Comparison of ENCODE assay signal across 30 cellular contexts in genomic region chr2:112867701-112868631, GRCh38. TPM values are rescaled to one million over a fixed set of nuclear protein-coding genes. Genes with fewer than 3 reads are reported as not detected.
DNase-seq lines count a peak whose midpoint lies in the region; ATAC-seq and TF ChIP-seq lines count a peak whose summit lies in the region.
"Had no signal": no experiment of that assay in that cellular context is flagged by ENCODE, and none has a peak within 500 bp of the region (broad histone marks: within the 10 kb centered on the region; RNA-seq: fewer than 3 reads in every experiment).

No MANE protein-coding gene starts in this region.

- ATAC-seq in natural killer cell treated with Interleukin-12 subunit alpha and Interleukin-12 subunit beta and Interleukin-15 and Interleukin-18, amount 100 ng/mL, for 72 hours, result no peak
- no peak for ATAC-seq in natural killer cell
- peak; percentile 45 for ATAC-seq in mucosa of descending colon
- ATAC-seq: gastrocnemius medialis, right lobe of liver had no signal

- peak overlapping the region; percentile 3 to 7 for H3K27ac Mint-ChIP-seq in natural killer cell treated with Interleukin-12 subunit alpha and Interleukin-12 subunit beta and Interleukin-15 and Interleukin-18, amount 100 ng/mL, for 72 hours
- H3K27ac Mint-ChIP-seq in natural killer cell (no peak overlapping the region), endodermal cell (no peak overlapping the region)
- H3K27ac Mint-ChIP-seq: activated T-helper 1 cell treated with anti-CD3 and anti-CD28 coated beads, Interleukin-12 subunit alpha, Interleukin-12 subunit beta, Interleukin-2, Interleukin-4 antibody, amounts not matched to agents 30 ng/mL and 10 ng/mL and 1 ng/mL, durations not matched to agents 14 hours and 24 hours and 36 hours; CD4-positive, alpha-beta T cell; T-helper 1 cell treated with Interleukin-12 subunit alpha and Interleukin-12 subunit beta and Interleukin-4 antibody, amounts not matched to agents 30 μg/mL and 1 μg/mL, for 36 hours had no signal

- TF ChIP-seq CTCF in natural killer cell (IDR thresholded peaks at IDR 0.05) (no peak), endodermal cell (conservative IDR thresholded peaks at IDR 0.05) (no peak), mucosa of descending colon (IDR thresholded peaks at IDR 0.05) (no peak)

- H3K4me3 ChIP-seq in endodermal cell (ENCODE audit: low read length), result peak overlapping the region; percentile 32
- no peak overlapping the region for H3K4me3 ChIP-seq in mucosa of descending colon
- no peak overlapping the region for H3K4me3 ChIP-seq in H7 (ENCODE audit: insufficient read depth, low read depth, low read length)
- H3K4me3 ChIP-seq: gastrocnemius medialis, hepatocyte, left lung, right lobe of liver, SJSA1 had no signal

- peaks cover 0 to 20% of the 10 kb centered on the region in 2 donors for H3K27me3 Mint-ChIP-seq in natural killer cell treated with Interleukin-12 subunit alpha and Interleukin-12 subunit beta and Interleukin-15 and Interleukin-18, amount 100 ng/mL, for 72 hours
- H3K27me3 Mint-ChIP-seq in natural killer cell (ENCODE audit: low read depth in 2 of 2) (peaks cover 7 to 14% of the 10 kb centered on the region in 2 donors), endodermal cell (ENCODE audit: insufficient read depth) (no peaks in the 10 kb centered on the region)

- peaks cover 6 to 13% of the 10 kb centered on the region in 2 donors for H3K4me1 Mint-ChIP-seq in natural killer cell treated with Interleukin-12 subunit alpha and Interleukin-12 subunit beta and Interleukin-15 and Interleukin-18, amount 100 ng/mL, for 72 hours (ENCODE audit: low read depth in 2 of 2)
- H3K4me1 Mint-ChIP-seq in natural killer cell (peaks cover 17 to 19% of the 10 kb centered on the region in 2 donors), endodermal cell (peaks cover 18% of the 10 kb centered on the region)

- no peaks in the 10 kb centered on the region for H3K4me1 ChIP-seq in endodermal cell (ENCODE audit: control insufficient read depth, insufficient read depth, low read length)
- peaks cover 28% of the 10 kb centered on the region for H3K4me1 ChIP-seq in mucosa of descending colon (ENCODE audit: low read depth)

- H3K4me3 Mint-ChIP-seq in natural killer cell treated with Interleukin-12 subunit alpha and Interleukin-12 subunit beta and Interleukin-15 and Interleukin-18, amount 100 ng/mL, for 72 hours, result no peak overlapping the region
- H3K4me3 Mint-ChIP-seq in natural killer cell, result no peak overlapping the region
- no peak overlapping the region for H3K4me3 Mint-ChIP-seq in endodermal cell
- H3K4me3 Mint-ChIP-seq: activated T-helper 1 cell treated with anti-CD3 and anti-CD28 coated beads, Interleukin-12 subunit alpha, Interleukin-12 subunit beta, Interleukin-2, Interleukin-4 antibody, amounts not matched to agents 30 ng/mL and 10 ng/mL and 1 ng/mL, durations not matched to agents 14 hours and 24 hours and 36 hours; CD4-positive, alpha-beta T cell; T-helper 1 cell treated with Interleukin-12 subunit alpha and Interleukin-12 subunit beta and Interleukin-4 antibody, amounts not matched to agents 30 μg/mL and 1 μg/mL, for 36 hours had no signal

- no peak for DNase-seq in natural killer cell treated with Interleukin-12 subunit alpha and Interleukin-12 subunit beta and Interleukin-15 and Interleukin-18, amount 100 ng/mL, for 72 hours (ENCODE audit: low spot score)
- DNase-seq in natural killer cell (no peak), endodermal cell (no peak), mucosa of descending colon (peak in 2 of 3 donors; percentile 45 to 58), middle frontal gyrus (ENCODE audit: extremely low spot score, low spot score) (no peak), NCI-H1930 (lab: John Stamatoyannopoulos, UW) (no peak), NOMO-1 treated with DMSO at 0.1 percent for 48 hours (lab: John Stamatoyannopoulos, UW; ENCODE audit: unreplicated experiment) (no peak), H7 (no peak)
- DNase-seq: activated CD4-positive, alpha-beta T cell treated with anti-CD3 and anti-CD28 coated beads for 48 hours; activated naive CD4-positive, alpha-beta T cell treated with anti-CD3 and anti-CD28 coated beads, Interleukin-2, amount 50 U/mL, for 16 hours; amygdala; CD4-positive, alpha-beta T cell; gastrocnemius medialis; GOT3; left lung; MV-4-11; NCI-H146; NCI-H524; posterior cingulate gyrus; stimulated activated naive CD4-positive, alpha-beta T cell treated with Interleukin-2 at 50 U/mL for 16 hours had no signal

- H3K9me3 ChIP-seq in endodermal cell (ENCODE audit: control insufficient read depth, low read length) (peaks cover 42% of the 10 kb centered on the region), mucosa of descending colon (no peaks in the 10 kb centered on the region)
- H3K9me3 ChIP-seq: gastrocnemius medialis, left lung, right lobe of liver, SJSA1 had no signal

- whole genome bisulfite sequencing in endodermal cell (ENCODE audit: insufficient coverage in 1 of 2, insufficient read length in 1 of 2), 2 experiments, result 88 to 89% methylated on average over 4 to 7 of the region's 7 CpGs

- H3K27me3 ChIP-seq in endodermal cell (ENCODE audit: control insufficient read depth, insufficient read depth, low read length, poor library complexity, severe bottlenecking) (no peaks in the 10 kb centered on the region), H7 (ENCODE audit: control insufficient read depth, insufficient read depth, low read length) (no peaks in the 10 kb centered on the region)
- H3K27me3 ChIP-seq: hepatocyte, left lung, right lobe of liver, SJSA1 had no signal

- intact Hi-C loops in natural killer cell (cut with micrococcal nuclease), result no loop called here
- intact Hi-C loops in mucosa of descending colon (cut with DNase I, micrococcal nuclease), result no loop called here

- H3K36me3 Mint-ChIP-seq in natural killer cell treated with Interleukin-12 subunit alpha and Interleukin-12 subunit beta and Interleukin-15 and Interleukin-18, amount 100 ng/mL, for 72 hours, result peaks cover 6% of the 10 kb centered on the region
- H3K36me3 Mint-ChIP-seq in natural killer cell, result no peaks in the 10 kb centered on the region
- peaks cover 7% of the 10 kb centered on the region for H3K36me3 Mint-ChIP-seq in endodermal cell (ENCODE audit: low read depth)

- peaks cover 3% of the 10 kb centered on the region for H3K9me3 Mint-ChIP-seq in natural killer cell treated with Interleukin-12 subunit alpha and Interleukin-12 subunit beta and Interleukin-15 and Interleukin-18, amount 100 ng/mL, for 72 hours
- H3K9me3 Mint-ChIP-seq in natural killer cell (no peaks in the 10 kb centered on the region), endodermal cell (peaks cover 51% of the 10 kb centered on the region)
- H3K9me3 Mint-ChIP-seq: CD4-positive, alpha-beta T cell had no signal

- H3K36me3 ChIP-seq in endodermal cell (ENCODE audit: control insufficient read depth, insufficient read depth, low read length) (no peaks in the 10 kb centered on the region), mucosa of descending colon (ENCODE audit: low read depth) (no peaks in the 10 kb centered on the region), H7 (replicated peaks; ENCODE audit: control insufficient read depth, insufficient read depth, low read length) (no peaks in the 10 kb centered on the region)
- H3K36me3 ChIP-seq: gastrocnemius medialis, left lung, right lobe of liver, SJSA1 had no signal

- H3K9ac ChIP-seq in endodermal cell (ENCODE audit: extremely low read depth, low read length, poor library complexity, severe bottlenecking), result no peak overlapping the region
- H3K9ac ChIP-seq: KMS-11 had no signal

- H3K27ac ChIP-seq in endodermal cell (ENCODE audit: low read depth, low read length), result no peak overlapping the region
- H3K27ac ChIP-seq: gastrocnemius medialis, hepatocyte, KMS-11, left lung, right lobe of liver, SJSA1 had no signal

RNA-seq across cellular contexts. Expression of gene IL1B, which starts 31.4 kb away (rescaled TPM):
- 10 to 100 TPM in 1 of 2 donors, 1 to 10 TPM in 1; 1.8 to 12.0 TPM for total RNA-seq in natural killer cell treated with Interleukin-12 subunit alpha and Interleukin-12 subunit beta and Interleukin-15 and Interleukin-18, amount 100 ng/mL, for 72 hours
- total RNA-seq in natural killer cell (100 to 1,000 TPM in 2 of 3 donors, 10 to 100 TPM in 1; 92.6 to 250 (median 110) TPM), endodermal cell (not detected), mucosa of descending colon (1 to 10 TPM; 2.1 to 6.4 (median 4.2) TPM)
- polyA plus RNA-seq in endodermal cell (2013, experiment 1 of 2), result not detected
- not detected for polyA plus RNA-seq in endodermal cell (2013, experiment 2 of 2)
- total RNA-seq in H7 (2014; rRNA removed; shearing (Covaris generic)), result not detected in 2 replicates
- total RNA-seq: A172, epithelial cell of proximal tubule, gastrocnemius medialis had no signal
- polyA plus RNA-seq: neural cell had no signal

RNA-seq across cellular contexts. Expression of gene IL37, which starts 43.0 kb away (rescaled TPM):
- not detected for total RNA-seq in natural killer cell treated with Interleukin-12 subunit alpha and Interleukin-12 subunit beta and Interleukin-15 and Interleukin-18, amount 100 ng/mL, for 72 hours
- not detected for total RNA-seq in natural killer cell
- total RNA-seq in endodermal cell, result not detected
- polyA plus RNA-seq in endodermal cell (2013, experiment 1 of 2), result not detected
- not detected for polyA plus RNA-seq in endodermal cell (2013, experiment 2 of 2)
- total RNA-seq in mucosa of descending colon, result under 1 TPM in 2 of 3 donors, not detected in 1; 0.67 to 0.82 TPM
- 0.62 and 1.00 TPM in 2 replicates for total RNA-seq in H7 (2014; rRNA removed; shearing (Covaris generic))
- total RNA-seq: A172; activated T-helper 1 cell treated with anti-CD3 and anti-CD28 coated beads, Interleukin-12 subunit alpha, Interleukin-12 subunit beta, Interleukin-2, Interleukin-4 antibody, amounts not matched to agents 30 ng/mL and 10 ng/mL and 1 ng/mL, durations not matched to agents 14 hours and 24 hours and 36 hours; cardiac septum; CD4-positive, alpha-beta T cell; epithelial cell of proximal tubule; gastrocnemius medialis; hepatocyte; right lobe of liver; SJSA1 had no signal
- polyA plus RNA-seq: hepatocyte, neural cell had no signal

Comparison
In these comparisons a context has a peak if more than half of its experiments do, and no peak if none do; other contexts are left out.
1. H3K27ac Mint-ChIP-seq: peak in natural killer cell treated with Interleukin-12 subunit alpha and Interleukin-12 subunit beta and Interleukin-15 and Interleukin-18, amount 100 ng/mL, for 72 hours (2 of 2); none in natural killer cell (0 of 2) and endodermal cell (single experiment).
2. RNA of gene IL1B, which starts 31.4 kb away (total RNA-seq): 92.6 to 250 TPM in natural killer cell; 1.8 to 12.0 TPM in natural killer cell treated with Interleukin-12 subunit alpha and Interleukin-12 subunit beta and Interleukin-15 and Interleukin-18, amount 100 ng/mL, for 72 hours, 2.1 to 6.4 TPM in mucosa of descending colon, not detected in endodermal cell and not detected in H7; every median in the first group is over 4 times any median in the second.
3. DNase-seq: peak in mucosa of descending colon (2 of 3); none in natural killer cell treated with Interleukin-12 subunit alpha and Interleukin-12 subunit beta and Interleukin-15 and Interleukin-18, amount 100 ng/mL, for 72 hours (single experiment), natural killer cell (single experiment), endodermal cell (single experiment), middle frontal gyrus (single experiment), NCI-H1930 (0 of 2), NOMO-1 treated with DMSO at 0.1 percent for 48 hours (single experiment) and H7 (single experiment).